ENCODE assay signal across 15 cellular contexts in the genomic region with DNA sequence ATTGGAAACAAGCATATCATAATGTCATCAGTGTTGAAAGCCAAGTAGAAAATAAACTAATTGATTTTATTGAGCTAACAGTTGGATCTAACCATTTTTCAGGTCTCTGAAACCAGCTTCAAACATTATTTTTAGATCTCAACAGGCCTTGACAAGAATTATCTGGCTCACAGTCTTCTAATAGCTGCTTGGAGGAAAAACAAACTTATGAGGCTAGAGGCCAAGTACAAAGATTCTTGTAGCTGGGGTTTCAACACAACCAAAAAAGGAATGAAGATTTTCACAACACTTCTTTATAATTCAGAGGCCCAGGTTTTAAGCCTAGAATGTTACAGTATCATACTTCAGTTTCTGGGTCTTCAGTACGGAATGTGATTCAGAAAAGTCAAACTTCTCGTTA. TPM values are rescaled to one million over a fixed set of nuclear protein-coding genes. Genes with fewer than 3 reads are reported as not detected.
DNase-seq lines count a peak whose midpoint lies in the region; ATAC-seq, FAIRE-seq and TF ChIP-seq lines count a peak whose summit lies in the region.
"Had no signal": no experiment of that assay in that cellular context is flagged by ENCODE, and none has a peak within 500 bp of the region (broad histone marks: within the 10 kb centered on the region; RNA-seq: fewer than 3 reads in every experiment).

No MANE protein-coding gene starts in this region.

- H3K4me3 ChIP-seq in bronchial epithelial cell (ENCODE audit: low read depth, low read length) (no peak overlapping the region), right atrium auricular region (no peak overlapping the region), rectal smooth muscle tissue (ENCODE audit: low read length) (no peak overlapping the region), aorta (ENCODE audit: low read length in 2 of 2) (no peak overlapping the region)

- H3K36me3 Mint-ChIP-seq in activated naive CD4-positive, alpha-beta T cell treated with anti-CD3 and anti-CD28 coated beads, Interleukin-2, amount 10 ng/mL, durations not matched to agents 7 days and 5 days: peaks cover 14% of the 10 kb centered on the region

- no peaks in the 10 kb centered on the region for H3K27me3 Mint-ChIP-seq in activated naive CD4-positive, alpha-beta T cell treated with anti-CD3 and anti-CD28 coated beads, Interleukin-2, amount 10 ng/mL, durations not matched to agents 7 days and 5 days
- H3K27me3 Mint-ChIP-seq: activated T-cell treated with anti-CD3 and anti-CD28 coated beads, Interleukin-2, amount 50 U/mL, for 24 hours had no signal

- H3K4me3 Mint-ChIP-seq in activated naive CD4-positive, alpha-beta T cell treated with anti-CD3 and anti-CD28 coated beads, Interleukin-2, amount 10 ng/mL, durations not matched to agents 7 days and 5 days: no peak overlapping the region
- H3K4me3 Mint-ChIP-seq: activated T-cell treated with anti-CD3 and anti-CD28 coated beads, Interleukin-2, amount 50 U/mL, for 24 hours; stimulated activated effector memory CD8-positive, alpha-beta T cell treated with anti-CD3 and anti-CD28 coated beads, Interleukin-12 subunit alpha, Interleukin-12 subunit beta, amount 100 ng/mL, for 72 hours had no signal

- peaks cover 24% of the 10 kb centered on the region for H3K4me1 Mint-ChIP-seq in activated naive CD4-positive, alpha-beta T cell treated with anti-CD3 and anti-CD28 coated beads, Interleukin-2, amount 10 ng/mL, durations not matched to agents 7 days and 5 days

- H3K27ac ChIP-seq in right atrium auricular region (peak overlapping the region; percentile 61 to 70), rectal smooth muscle tissue (ENCODE audit: low read depth, low read length) (peak overlapping the region; percentile 65), aorta (ENCODE audit: low read depth in 1 of 2, low read length in 2 of 2) (peak overlapping the region; percentile 69 to 92)
- H3K27ac ChIP-seq: neutrophil had no signal

- H3K36me3 ChIP-seq in bronchial epithelial cell (ENCODE audit: control insufficient read depth, insufficient read depth, low read length) (no peaks in the 10 kb centered on the region), right atrium auricular region (no peaks in the 10 kb centered on the region), rectal smooth muscle tissue (ENCODE audit: control insufficient read depth, insufficient read depth, low read length) (no peaks in the 10 kb centered on the region), aorta (ENCODE audit: control insufficient read depth in 1 of 2, insufficient read depth in 2 of 2, low read length in 1 of 2) (peaks cover 2 to 3% of the 10 kb centered on the region in 2 donors)
- H3K36me3 ChIP-seq: neutrophil had no signal

- no peak overlapping the region for H3K9ac ChIP-seq in rectal smooth muscle tissue (ENCODE audit: low read length)

- H3K27ac Mint-ChIP-seq in activated naive CD4-positive, alpha-beta T cell treated with anti-CD3 and anti-CD28 coated beads, Interleukin-2, amount 10 ng/mL, durations not matched to agents 7 days and 5 days: no peak overlapping the region
- H3K27ac Mint-ChIP-seq: activated T-cell treated with anti-CD3 and anti-CD28 coated beads, Interleukin-2, amount 50 U/mL, for 24 hours; stimulated activated effector memory CD8-positive, alpha-beta T cell treated with anti-CD3 and anti-CD28 coated beads, Interleukin-12 subunit alpha, Interleukin-12 subunit beta, amount 100 ng/mL, for 72 hours had no signal

- H3K9me3 ChIP-seq in right atrium auricular region: no peaks in the 10 kb centered on the region
- H3K9me3 ChIP-seq in aorta (ENCODE audit: control insufficient read depth, low read length): no peaks in the 10 kb centered on the region
- H3K9me3 ChIP-seq: neutrophil had no signal

- DNase-seq in bronchial epithelial cell (ENCODE audit: low read depth): peak; percentile 39
- DNase-seq in right atrium auricular region (ENCODE audit: low spot score): no peak
- no peak for DNase-seq in aorta
- no peak for DNase-seq in activated naive CD4-positive, alpha-beta T cell treated with anti-CD3 and anti-CD28 coated beads, Interleukin-2, amount 10 ng/mL, durations not matched to agents 7 days and 5 days
- DNase-seq in NCI-H146 treated with DMSO at 0.1 percent for 48 hours (lab: John Stamatoyannopoulos, UW; ENCODE audit: unreplicated experiment): no peak
- DNase-seq: activated T-cell treated with anti-CD3 and anti-CD28 coated beads, Interleukin-2, amount 50 U/mL, for 24 hours; Kasumi-1; OCI-M1; stimulated activated CD4-positive, alpha-beta T cell treated with anti-CD3 and anti-CD28 coated beads, Interleukin-1b, Interleukin-23, amount 100 ng/mL, for 48 hours had no signal

- intact Hi-C loops in aorta (cut with DNase I): no loop called here

- ATAC-seq in aorta (ENCODE audit: low FRiP score) (peak; percentile 61), HG02642 (IDR thresholded peaks at IDR 0.05; ENCODE audit: poor library complexity, unreplicated experiment) (no peak)
- ATAC-seq: activated CD4-positive, CD25-positive, alpha-beta regulatory T cell treated with anti-CD3 and anti-CD28 coated beads, Interleukin-2, amount 50 U/mL, for 24 hours; stimulated activated effector memory CD8-positive, alpha-beta T cell treated with anti-CD3 and anti-CD28 coated beads, Interleukin-12 subunit alpha, Interleukin-12 subunit beta, amount 100 ng/mL, for 72 hours had no signal

- 9 to 10% methylated on average over 2 of the region's 2 CpGs for WGBS in aorta, 2 donors

- no peak for TF ChIP-seq CTCF in bronchial epithelial cell (IDR thresholded peaks at IDR 0.05; ENCODE audit: insufficient read depth, low read length, severe bottlenecking)
- TF ChIP-seq CTCF in right atrium auricular region (IDR thresholded peaks at IDR 0.05): no peak

- H3K4me1 ChIP-seq in right atrium auricular region: peaks cover 0 to 41% of the 10 kb centered on the region in 2 donors
- peaks cover 22% of the 10 kb centered on the region for H3K4me1 ChIP-seq in rectal smooth muscle tissue (ENCODE audit: control insufficient read depth, insufficient read depth, low read length)
- peaks cover 3 to 8% of the 10 kb centered on the region in 2 donors for H3K4me1 ChIP-seq in aorta (ENCODE audit: control insufficient read depth in 1 of 2, insufficient read depth in 2 of 2, low read length in 2 of 2)

- CTCF ChIA-PET in activated naive CD4-positive, alpha-beta T cell treated with anti-CD3 and anti-CD28 coated beads, Interleukin-2, amount 10 ng/mL, durations not matched to agents 7 days and 5 days (lab: Charles Lee): interaction anchor here (1.7 kb wide), 1 partner anchor 10 kb away, joined by 6 read pairs; no protein-coding TSS in a partner anchor

- no peaks in the 10 kb centered on the region for H3K27me3 ChIP-seq in bronchial epithelial cell (ENCODE audit: control insufficient read depth, insufficient read depth, low read length)
- H3K27me3 ChIP-seq in right atrium auricular region: no peaks in the 10 kb centered on the region
- no peaks in the 10 kb centered on the region for H3K27me3 ChIP-seq in rectal smooth muscle tissue (ENCODE audit: control insufficient read depth, insufficient read depth, low read length)
- no peaks in the 10 kb centered on the region for H3K27me3 ChIP-seq in aorta (ENCODE audit: control insufficient read depth in 1 of 2, insufficient read depth in 2 of 2, low read length in 1 of 2)
- H3K27me3 ChIP-seq: neutrophil had no signal

- no peaks in the 10 kb centered on the region for H3K9me3 Mint-ChIP-seq in activated naive CD4-positive, alpha-beta T cell treated with anti-CD3 and anti-CD28 coated beads, Interleukin-2, amount 10 ng/mL, durations not matched to agents 7 days and 5 days
- H3K9me3 Mint-ChIP-seq: activated T-cell treated with anti-CD3 and anti-CD28 coated beads, Interleukin-2, amount 50 U/mL, for 24 hours; stimulated activated effector memory CD8-positive, alpha-beta T cell treated with anti-CD3 and anti-CD28 coated beads, Interleukin-12 subunit alpha, Interleukin-12 subunit beta, amount 100 ng/mL, for 72 hours had no signal

- no peak for FAIRE-seq in bronchial epithelial cell (lab: Jason Lieb, UNC)
- FAIRE-seq: astrocyte had no signal

RNA-seq across cellular contexts. Expression of gene SETMAR, which starts 3.7 kb away (rescaled TPM):
- total RNA-seq in bronchial epithelial cell: 3.5 and 5.0 TPM in 2 replicates
- 10 to 100 TPM; 13.5 to 18.5 TPM for total RNA-seq in right atrium auricular region
- 10 to 100 TPM; 23.4 to 26.1 TPM for total RNA-seq in aorta
- polyA plus RNA-seq in aorta: 10 to 100 TPM; 15.7 to 30.2 TPM
